In the genomic region with DNA sequence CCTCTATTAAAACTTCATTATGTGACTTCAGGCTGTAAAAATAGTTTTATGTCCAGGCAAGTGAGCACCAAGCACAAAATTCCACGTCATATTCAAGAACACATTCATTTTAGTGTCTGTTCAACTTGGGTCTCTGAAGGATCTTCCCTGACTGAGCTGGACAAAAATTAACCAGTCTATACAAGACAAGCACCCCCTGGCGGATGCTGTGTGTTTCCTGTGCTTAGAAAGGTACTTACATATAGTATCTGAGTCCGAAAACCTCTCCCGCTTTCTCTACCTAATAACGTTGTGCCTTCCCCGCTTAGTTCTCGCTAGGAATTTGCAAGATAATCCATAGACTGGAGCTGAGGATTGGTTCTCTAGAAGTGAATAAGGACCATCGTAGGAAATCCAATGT, we compare ENCODE assay signal across 9 cellular contexts.
A peak's percentile ranks its signal among the peaks of the same experiment; 100 is the strongest.
DNase-seq lines count a peak whose midpoint lies in the region; ATAC-seq, FAIRE-seq and TF ChIP-seq lines count a peak whose summit lies in the region.
"Had no signal": no experiment of that assay in that cellular context is flagged by ENCODE, and none has a peak within 500 bp of the region (broad histone marks: within the 10 kb centered on the region; RNA-seq: fewer than 3 reads in every experiment).

No MANE protein-coding gene starts in this region.

- ATAC-seq in stimulated activated naive B cell treated with anti-CD40 and anti-IgM and Interleukin-4, amounts not matched to agents 10 μg/mL and 1 μg/mL and 100 μg/mL, for 72 hours (replicated peaks): peak; percentile 74 to 82
- ATAC-seq in GM21526 (IDR thresholded peaks at IDR 0.05; ENCODE audit: low FRiP score, unreplicated experiment): no peak
- ATAC-seq: naive thymus-derived CD8-positive, alpha-beta T cell had no signal

- no peak for FAIRE-seq in frontal cortex (lab: Jason Lieb, UNC)

- no peak overlapping the region for H3K4me3 ChIP-seq in AG04450 (ENCODE audit: low read depth, low read length)

- no peak overlapping the region for H3K27ac ChIP-seq in AG04450 (ENCODE audit: low read depth, low read length)

- POLR2A ChIA-PET in AG04450 (lab: Yijun Ruan, JAX): no interaction called here

- TF ChIP-seq CTCF in AG04450 (IDR thresholded peaks at IDR 0.05; ENCODE audit: low read depth, low read length): peak; percentile 65
- TF ChIP-seq CTCF in GM20000 (IDR thresholded peaks at IDR 0.05; ENCODE audit: extremely low read depth, missing control alignments): peak; percentile 18
- peak; percentile 39 for TF ChIP-seq CTCF in endothelial cell (IDR thresholded peaks at IDR 0.05; ENCODE audit: unreplicated experiment)

- no peaks in the 10 kb centered on the region for H3K27me3 Mint-ChIP-seq in endothelial cell (ENCODE audit: unreplicated experiment)
- peaks cover 0 to 2% of the 10 kb centered on the region in 2 donors for H3K27me3 Mint-ChIP-seq in stimulated activated naive B cell treated with anti-CD40 and anti-IgM and Interleukin-4, amounts not matched to agents 10 μg/mL and 1 μg/mL and 100 μg/mL, for 72 hours

- no peaks in the 10 kb centered on the region for H3K27me3 ChIP-seq in AG04450 (ENCODE audit: control insufficient read depth, insufficient read depth, low read length)

- no peak overlapping the region for H3K4me3 Mint-ChIP-seq in endothelial cell (ENCODE audit: unreplicated experiment)
- no peak overlapping the region for H3K4me3 Mint-ChIP-seq in stimulated activated naive B cell treated with anti-CD40 and anti-IgM and Interleukin-4, amounts not matched to agents 10 μg/mL and 1 μg/mL and 100 μg/mL, for 72 hours
- H3K4me3 Mint-ChIP-seq: naive thymus-derived CD8-positive, alpha-beta T cell had no signal

- CTCF ChIA-PET in AG04450 (lab: Charles Lee): interaction anchor here (0.6 to 6.1 kb wide), 9 partner anchors 14 to 637 kb away, joined by 3 to 89 read pairs (median 4); no protein-coding TSS in a partner anchor

- H3K9me3 Mint-ChIP-seq in endothelial cell (ENCODE audit: unreplicated experiment): no peaks in the 10 kb centered on the region
- no peaks in the 10 kb centered on the region for H3K9me3 Mint-ChIP-seq in stimulated activated naive B cell treated with anti-CD40 and anti-IgM and Interleukin-4, amounts not matched to agents 10 μg/mL and 1 μg/mL and 100 μg/mL, for 72 hours

- H3K4me1 Mint-ChIP-seq in endothelial cell (ENCODE audit: unreplicated experiment): no peaks in the 10 kb centered on the region
- peaks cover 0 to 7% of the 10 kb centered on the region in 2 donors for H3K4me1 Mint-ChIP-seq in stimulated activated naive B cell treated with anti-CD40 and anti-IgM and Interleukin-4, amounts not matched to agents 10 μg/mL and 1 μg/mL and 100 μg/mL, for 72 hours

- DNase-seq in AG04450 (ENCODE audit: low read depth, low spot score) (peak; percentile 39), GM20000 (ENCODE audit: low spot score) (no peak), NCI-H1694 (lab: John Stamatoyannopoulos, UW) (peak; percentile 10), endothelial cell (ENCODE audit: low spot score) (peak; percentile 58), frontal cortex (ENCODE audit: low spot score in 2 of 2) (no peak)
- DNase-seq in stimulated activated naive B cell treated with anti-CD40 and anti-IgM and Interleukin-4, amounts not matched to agents 10 μg/mL and 1 μg/mL and 100 μg/mL, for 72 hours: peak; percentile 31
- DNase-seq in stimulated activated CD4-positive, alpha-beta T cell treated with anti-CD3 and anti-CD28 coated beads, Interleukin-4, amount 100 ng/mL, for 4 hours: no peak

- H3K9me3 ChIP-seq in AG04450 (ENCODE audit: control insufficient read depth, insufficient read depth, low read length): no peaks in the 10 kb centered on the region

- H3K27ac Mint-ChIP-seq in endothelial cell (ENCODE audit: unreplicated experiment): no peak overlapping the region
- no peak overlapping the region for H3K27ac Mint-ChIP-seq in stimulated activated naive B cell treated with anti-CD40 and anti-IgM and Interleukin-4, amounts not matched to agents 10 μg/mL and 1 μg/mL and 100 μg/mL, for 72 hours
- H3K27ac Mint-ChIP-seq: naive thymus-derived CD8-positive, alpha-beta T cell had no signal

- no peaks in the 10 kb centered on the region for H3K36me3 Mint-ChIP-seq in endothelial cell (ENCODE audit: low read depth, unreplicated experiment)
- H3K36me3 Mint-ChIP-seq in stimulated activated naive B cell treated with anti-CD40 and anti-IgM and Interleukin-4, amounts not matched to agents 10 μg/mL and 1 μg/mL and 100 μg/mL, for 72 hours: no peaks in the 10 kb centered on the region
- H3K36me3 Mint-ChIP-seq: naive thymus-derived CD8-positive, alpha-beta T cell had no signal

Comparison
In these comparisons a context has a peak if more than half of its experiments do, and no peak if none do; other contexts are left out.
1. DNase-seq: peak in AG04450 (single experiment), NCI-H1694 (single experiment), endothelial cell (single experiment) and stimulated activated naive B cell treated with anti-CD40 and anti-IgM and Interleukin-4, amounts not matched to agents 10 μg/mL and 1 μg/mL and 100 μg/mL, for 72 hours (single experiment); none in GM20000 (single experiment), stimulated activated CD4-positive, alpha-beta T cell treated with anti-CD3 and anti-CD28 coated beads, Interleukin-4, amount 100 ng/mL, for 4 hours (0 of 2) and frontal cortex (0 of 2).
2. Peak in every context shown above with its lines, with median percentiles within 50 percentile points of each other: CTCF ChIP-seq.